Comparison of ENCODE assay signal across 9 cellular contexts in genomic region chr1:10724052-10724494, GRCh38.
A peak's percentile ranks its signal among the peaks of the same experiment; 100 is the strongest.
DNase-seq lines count a peak whose midpoint lies in the region; ATAC-seq, FAIRE-seq and TF ChIP-seq lines count a peak whose summit lies in the region.
"Had no signal": no experiment of that assay in that cellular context is flagged by ENCODE, and none has a peak within 500 bp of the region (broad histone marks: within the 10 kb centered on the region; RNA-seq: fewer than 3 reads in every experiment).

No MANE protein-coding gene starts in this region.

- TF ChIP-seq CTCF in heart left ventricle (IDR thresholded peaks at IDR 0.05): no peak
- TF ChIP-seq CTCF in thyroid gland (IDR thresholded peaks at IDR 0.05): no peak

- DNase-seq in HTR-8/SVneo (ENCODE audit: insufficient read length, low spot score) (peak; percentile 37), RCC 7860 (ENCODE audit: low spot score) (peak; percentile 25), heart left ventricle (peak in 4 of 5 donors; percentile 72 to 88 (median 78)), thyroid gland (peak; percentile 63), posterior cingulate gyrus (no peak), GDM1 (lab: John Stamatoyannopoulos, UW) (no peak)
- DNase-seq: naive thymus-derived CD4-positive, alpha-beta T cell had no signal

- WGBS in heart left ventricle, 4 donors: 31 to 35% (median 31%) methylated on average over 12 of the region's 12 CpGs
- 53 to 59% methylated on average over 11 to 12 of the region's 12 CpGs for WGBS in thyroid gland, 2 donors

- TF ChIP-seq POLR2A in heart left ventricle (IDR thresholded peaks at IDR 0.05) (no peak), thyroid gland (IDR thresholded peaks at IDR 0.05) (no peak)

- H3K4me1 ChIP-seq in heart left ventricle (peaks cover 0 to 90% (median 52%) of the 10 kb centered on the region in 12 donors), thyroid gland (peaks cover 41 to 44% of the 10 kb centered on the region in 2 donors)

- H3K9me3 ChIP-seq in heart left ventricle (no peaks in the 10 kb centered on the region), thyroid gland (no peaks in the 10 kb centered on the region)

- peak; percentile 4 for FAIRE-seq in HTR-8/SVneo (lab: Jason Lieb, UNC)
- FAIRE-seq in RCC 7860 (lab: Jason Lieb, UNC): no peak

- H3K27ac ChIP-seq in heart left ventricle (peak overlapping the region; percentile 79 to 100 (median 88)), thyroid gland (peak overlapping the region in 2 of 3 donors; percentile 64 to 78)

- no peak overlapping the region for H3K4me3 ChIP-seq in heart left ventricle
- H3K4me3 ChIP-seq in thyroid gland (replicated peaks in 1 of 3): no peak overlapping the region

- ATAC-seq in heart left ventricle (peak; percentile 71 to 76 (median 74)), GM19455 (IDR thresholded peaks at IDR 0.05; ENCODE audit: unreplicated experiment) (no peak), GM21619 (IDR thresholded peaks at IDR 0.05; ENCODE audit: unreplicated experiment) (no peak)
- ATAC-seq: naive thymus-derived CD4-positive, alpha-beta T cell had no signal

- H3K36me3 ChIP-seq in heart left ventricle: no peaks in the 10 kb centered on the region
- no peaks in the 10 kb centered on the region for H3K36me3 ChIP-seq in thyroid gland

- intact Hi-C loops in heart left ventricle (cut with DNase I): no loop called here
- intact Hi-C loops in thyroid gland (cut with DNase I): no loop called here
- intact Hi-C loops in posterior cingulate gyrus (cut with DNase I): no loop called here

- H3K27me3 ChIP-seq in heart left ventricle (no peaks in the 10 kb centered on the region), thyroid gland (no peaks in the 10 kb centered on the region)

Comparison
In these comparisons a context has a peak if more than half of its experiments do, and no peak if none do; other contexts are left out.
1. DNase-seq: peak in HTR-8/SVneo (single experiment), RCC 7860 (single experiment), heart left ventricle (4 of 5) and thyroid gland (2 of 2); none in posterior cingulate gyrus (0 of 10) and GDM1 (single experiment).
2. ATAC-seq: peak in heart left ventricle (4 of 4); none in GM19455 (single experiment) and GM21619 (single experiment).